16 cellular contexts compared by ENCODE assay signal in genomic region chr18:79476031-79476917, GRCh38.
A peak's percentile ranks its signal among the peaks of the same experiment; 100 is the strongest.
DNase-seq lines count a peak whose midpoint lies in the region; ATAC-seq and TF ChIP-seq lines count a peak whose summit lies in the region.
"Had no signal": no experiment of that assay in that cellular context is flagged by ENCODE, and none has a peak within 500 bp of the region (broad histone marks: within the 10 kb centered on the region; RNA-seq: fewer than 3 reads in every experiment).

No MANE protein-coding gene starts in this region.

- no peak overlapping the region for H3K4me2 ChIP-seq in mammary epithelial cell (ENCODE audit: insufficient read depth, low read depth, low read length)
- no peak overlapping the region for H3K4me2 ChIP-seq in PC-9

- dilution Hi-C loops in mammary epithelial cell (cut with HindIII; ENCODE audit: low sequenced_read_pairs), result no loop called here

- H3K27ac ChIP-seq in heart left ventricle, result no peak overlapping the region
- no peak overlapping the region for H3K27ac ChIP-seq in mammary epithelial cell (ENCODE audit: insufficient read depth, low read depth, low read length)
- no peak overlapping the region for H3K27ac ChIP-seq in PC-9
- H3K27ac ChIP-seq: VCaP had no signal

- no peak for TF ChIP-seq CTCF in heart left ventricle (IDR thresholded peaks at IDR 0.05)
- TF ChIP-seq CTCF in mammary epithelial cell (conservative IDR thresholded peaks at IDR 0.05 in 1 of 2, IDR thresholded peaks at IDR 0.05 in 1 of 2; ENCODE audit: extremely low read depth in 1 of 2, insufficient read depth in 1 of 2, low read depth in 1 of 2, low read length in 2 of 2), result no peak
- TF ChIP-seq CTCF in PC-9 (conservative IDR thresholded peaks at IDR 0.05), result no peak

- H3K9me3 ChIP-seq in heart left ventricle (no peaks in the 10 kb centered on the region), mammary epithelial cell (replicated peaks; ENCODE audit: insufficient read depth, low read length) (peaks cover 56% of the 10 kb centered on the region), PC-9 (ENCODE audit: insufficient read depth, low read depth) (no peaks in the 10 kb centered on the region)
- H3K9me3 ChIP-seq: tibial nerve had no signal

- H3F3A ChIP-seq in PC-9 (ENCODE audit: insufficient read depth, low read depth), result no peaks in the 10 kb centered on the region

- in situ Hi-C loops in mammary epithelial cell (cut with MboI; ENCODE audit: low sequenced_read_pairs in 2 of 2), result no loop called here

- POLR2A ChIA-PET in PC-9 (lab: Charles Lee; ENCODE audit: unreplicated experiment), result no interaction called here

- no peak overlapping the region for H3K9ac ChIP-seq in mammary epithelial cell (ENCODE audit: insufficient read depth, low read length)

- H3K4me1 ChIP-seq in heart left ventricle (no peaks in the 10 kb centered on the region), mammary epithelial cell (ENCODE audit: insufficient read depth, low read length) (peaks cover 2% of the 10 kb centered on the region), PC-9 (replicated peaks; ENCODE audit: insufficient read depth) (no peaks in the 10 kb centered on the region)

- H4K20me1 ChIP-seq in mammary epithelial cell (ENCODE audit: insufficient read depth, low read length), result no peaks in the 10 kb centered on the region
- H4K20me1 ChIP-seq in PC-9 (ENCODE audit: insufficient read depth), result no peaks in the 10 kb centered on the region

- CTCF ChIA-PET in mammary epithelial cell (lab: Charles Lee; ENCODE audit: low non-redundant PET), result no interaction called here
- CTCF ChIA-PET in PC-9 (lab: Charles Lee), result no interaction called here

- peak in 1 of 4 donors; percentile 15 for ATAC-seq in heart left ventricle
- no peak for ATAC-seq in HG02970 (IDR thresholded peaks at IDR 0.05; ENCODE audit: low FRiP score, unreplicated experiment)

- H3K36me3 ChIP-seq in heart left ventricle (peaks cover 0 to 27% (median 2%) of the 10 kb centered on the region in 9 donors), mammary epithelial cell (ENCODE audit: insufficient read depth, low read length) (no peaks in the 10 kb centered on the region), PC-9 (ENCODE audit: low read depth) (no peaks in the 10 kb centered on the region)

- TF ChIP-seq POLR2A in heart left ventricle (IDR thresholded peaks at IDR 0.05), result no peak

- H3K79me2 ChIP-seq in mammary epithelial cell (ENCODE audit: insufficient read depth, low read length) (no peaks in the 10 kb centered on the region), PC-9 (ENCODE audit: low read depth) (no peaks in the 10 kb centered on the region)

- BruUV-seq in mammary epithelial cell (replicated peaks; lab: Mats Ljungman, UMichigan) (no TSS peak), PC-9 (replicated peaks; lab: Mats Ljungman, UMichigan) (no TSS peak)

- intact Hi-C loops in heart left ventricle (cut with DNase I), result no loop called here
- intact Hi-C loops in cardiac septum (cut with DNase I), result no loop called here
- intact Hi-C loops in mammary epithelial cell (cut with micrococcal nuclease), result no loop called here
- intact Hi-C loops in PC-9 (cut with micrococcal nuclease; ENCODE audit: unreplicated experiment), result no loop called here

- H3K4me3 ChIP-seq in heart left ventricle (no peak overlapping the region), mammary epithelial cell (replicated peaks in 1 of 3; ENCODE audit: insufficient read depth in 1 of 3, low read depth in 2 of 3, low read length in 3 of 3) (no peak overlapping the region), PC-9 (no peak overlapping the region)
- H3K4me3 ChIP-seq: tibial nerve had no signal

- no peaks in the 10 kb centered on the region for H3K9me2 ChIP-seq in PC-9 (ENCODE audit: insufficient read depth)

- WGBS in heart left ventricle, 4 donors, result 85 to 94% (median 93%) methylated on average over 51 to 54 of the region's 54 CpGs
- 8% methylated on average over 10 of the region's 54 CpGs for WGBS in mammary epithelial cell (ENCODE audit: low coverage, missing lambda C conversion rate)

- H3K27me3 ChIP-seq in heart left ventricle (no peaks in the 10 kb centered on the region), mammary epithelial cell (ENCODE audit: insufficient read depth, low read length) (no peaks in the 10 kb centered on the region), PC-9 (ENCODE audit: insufficient read depth, low read depth) (peaks cover 4% of the 10 kb centered on the region)
- H3K27me3 ChIP-seq: tibial nerve had no signal

- peak in 3 of 5 donors; percentile 21 to 45 (median 22) for DNase-seq in heart left ventricle
- DNase-seq in cardiac septum (ENCODE audit: low spot score), result no peak
- DNase-seq in mammary epithelial cell, result peak; percentile 10
- DNase-seq in myocyte (ENCODE audit: low read depth), result peak; percentile 23
- no peak for DNase-seq in NAMALWA (ENCODE audit: low spot score)
- DNase-seq in PC-9, result no peak
- DNase-seq in D341Med (ENCODE audit: low spot score), result no peak
- DNase-seq: activated CD4-positive, alpha-beta memory T cell treated with anti-CD3 and anti-CD28 coated beads for 36 hours; activated T-cell treated with anti-CD3 and anti-CD28 coated beads, Interleukin-2, amount 50 U/mL, for 1 hour; EL; erythroblast; NCI-H187 treated with DMSO at 0.1 percent for 48 hours; NCI-H345 had no signal

- H2AFZ ChIP-seq in mammary epithelial cell (ENCODE audit: low read depth, low read length), result no peak overlapping the region
- H2AFZ ChIP-seq in PC-9, result no peak overlapping the region

Comparison
In these comparisons a context has a peak if more than half of its experiments do, and no peak if none do; other contexts are left out.
1. DNase-seq: peak in heart left ventricle (3 of 5), mammary epithelial cell (single experiment) and myocyte (single experiment); none in cardiac septum (single experiment), NAMALWA (single experiment), PC-9 (0 of 2) and D341Med (single experiment).